In the genomic region with DNA sequence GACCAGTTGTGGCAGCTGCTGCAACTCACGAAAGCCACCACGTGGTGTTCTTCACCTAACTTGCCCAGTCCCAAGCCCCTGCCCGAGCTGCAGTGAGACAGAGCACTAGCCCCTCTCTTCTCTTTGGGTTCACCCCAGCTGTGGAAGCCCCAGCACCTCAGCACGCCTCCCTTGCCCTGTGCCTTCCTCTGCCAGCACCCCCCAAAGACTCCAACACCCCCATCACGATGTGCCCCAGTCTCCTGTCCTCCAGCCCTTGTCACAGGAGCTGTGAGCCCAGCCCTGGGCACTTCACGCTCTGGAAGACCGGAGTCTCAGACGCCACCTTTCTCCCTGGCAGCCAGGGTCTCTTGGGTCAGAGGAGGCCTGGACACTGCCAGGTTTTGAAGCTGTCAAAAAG, we compare ENCODE assay signal across 30 cellular contexts. TPM values are rescaled to one million over a fixed set of nuclear protein-coding genes. Genes with fewer than 3 reads are reported as not detected.
A peak's percentile ranks its signal among the peaks of the same experiment; 100 is the strongest.
DNase-seq lines count a peak whose midpoint lies in the region; ATAC-seq, FAIRE-seq and TF ChIP-seq lines count a peak whose summit lies in the region.
"Had no signal": no experiment of that assay in that cellular context is flagged by ENCODE, and none has a peak within 500 bp of the region (broad histone marks: within the 10 kb centered on the region; RNA-seq: fewer than 3 reads in every experiment).

No MANE protein-coding gene starts in this region.

- H3K27ac Mint-ChIP-seq in mesothelial cell of epicardium, result no peak overlapping the region
- H3K27ac Mint-ChIP-seq: CD14-positive monocyte; CD8-positive, alpha-beta memory T cell had no signal

- in situ Hi-C loops in GM13976 (cut with MboI; ENCODE audit: low sequenced_read_pairs, unreplicated experiment), result no loop called here

- WGBS in neuronal stem cell (ENCODE audit: extremely low coverage in 2 of 2, insufficient read length in 2 of 2, insufficient replicate concordance in 1 of 2), 2 donors, result no CpG with 5 or more reads among the region's 8 CpGs

- H3K4me1 ChIP-seq in kidney (ENCODE audit: control insufficient read depth in 1 of 2, insufficient read depth in 1 of 2, low read depth in 1 of 2, low read length in 2 of 2), result peaks cover 0 to 16% of the 10 kb centered on the region in 2 donors
- H3K4me1 ChIP-seq in neuronal stem cell (ENCODE audit: control insufficient read depth in 2 of 2, insufficient read depth in 1 of 2, low read depth in 1 of 2, low read length in 2 of 2), result peaks cover 0 to 4% of the 10 kb centered on the region in 2 donors
- H3K4me1 ChIP-seq: BE2C had no signal

- H3K27me3 ChIP-seq in neuronal stem cell (ENCODE audit: control insufficient read depth in 3 of 3, insufficient read depth in 3 of 3, low read depth in 1 of 3, low read length in 3 of 3), result no peaks in the 10 kb centered on the region
- H3K27me3 ChIP-seq: BE2C, BLaER1 had no signal

- H3K18ac ChIP-seq in neuronal stem cell (ENCODE audit: low read length), result no peak overlapping the region

- H3K36me3 ChIP-seq in kidney (ENCODE audit: control insufficient read depth in 1 of 2, insufficient read depth in 2 of 2, low read length in 2 of 2), result no peaks in the 10 kb centered on the region
- H3K36me3 ChIP-seq in neuronal stem cell (replicated peaks in 1 of 2; ENCODE audit: control insufficient read depth in 2 of 2, insufficient read depth in 2 of 2, low read length in 2 of 2), result no peaks in the 10 kb centered on the region
- H3K36me3 ChIP-seq: BE2C had no signal

- peak overlapping the region; percentile 14 for H3K14ac ChIP-seq in neuronal stem cell (ENCODE audit: low read length)

- peaks cover 36% of the 10 kb centered on the region for H3K9me3 Mint-ChIP-seq in mesothelial cell of epicardium

- peaks cover 3% of the 10 kb centered on the region for H3K4me1 Mint-ChIP-seq in mesothelial cell of epicardium

- H2BK15ac ChIP-seq in neuronal stem cell (ENCODE audit: low read length), result peak overlapping the region; percentile 54

- no peak overlapping the region for H4K8ac ChIP-seq in neuronal stem cell (ENCODE audit: low read depth, low read length)

- no peak overlapping the region for H3K4me3 ChIP-seq in kidney (ENCODE audit: low read length in 2 of 2)
- no peak overlapping the region for H3K4me3 ChIP-seq in neuronal stem cell (ENCODE audit: low read length in 2 of 2)
- H3K4me3 ChIP-seq: BLaER1 had no signal

- no peak overlapping the region for H2BK12ac ChIP-seq in neuronal stem cell (ENCODE audit: low read length)

- POLR2A ChIA-PET in RWPE1 (lab: Yijun Ruan, JAX; ENCODE audit: low non-redundant PET), result no interaction called here

- CTCF ChIA-PET in RWPE1 (lab: Yijun Ruan, JAX), result interaction anchor here (0.5 kb wide), 1 partner anchor 143 kb away, joined by 4 read pairs; no protein-coding TSS in a partner anchor

- no peak overlapping the region for H4K91ac ChIP-seq in neuronal stem cell (ENCODE audit: low read depth, low read length, poor library complexity)

- no peak overlapping the region for H2BK120ac ChIP-seq in neuronal stem cell (ENCODE audit: low read depth, low read length)

- no peaks in the 10 kb centered on the region for H3K27me3 Mint-ChIP-seq in mesothelial cell of epicardium (ENCODE audit: low read depth)

- H3K79me1 ChIP-seq in neuronal stem cell (ENCODE audit: low read depth, low read length), result peaks cover 5% of the 10 kb centered on the region

- intact Hi-C loops in kidney (cut with DNase I), result no loop called here

- peaks cover 0 to 9% of the 10 kb centered on the region in 2 donors for H3K9me3 ChIP-seq in kidney (ENCODE audit: control insufficient read depth in 1 of 2, low read length in 2 of 2)
- H3K9me3 ChIP-seq in neuronal stem cell (replicated peaks in 1 of 2; ENCODE audit: control insufficient read depth in 2 of 2, insufficient read depth in 1 of 2, low read depth in 1 of 2, low read length in 2 of 2), result peaks cover 29 to 73% of the 10 kb centered on the region in 2 donors

- no peak overlapping the region for H2BK5ac ChIP-seq in neuronal stem cell (ENCODE audit: low read length)

- TF ChIP-seq CTCF in GM13976 (IDR thresholded peaks at IDR 0.05; ENCODE audit: borderline replicate concordance, control extremely low read depth, extremely low read depth, insufficient read depth, missing control alignments) (no peak), kidney (IDR thresholded peaks at IDR 0.05; ENCODE audit: borderline replicate concordance, extremely low read depth, insufficient read depth) (no peak), mesothelial cell of epicardium (IDR thresholded peaks at IDR 0.05; ENCODE audit: unreplicated experiment) (no peak), RWPE1 (conservative IDR thresholded peaks at IDR 0.05; ENCODE audit: low read depth) (no peak)

- peak; percentile 12 for DNase-seq in GM13976 (ENCODE audit: low spot score)
- peak; percentile 39 for DNase-seq in kidney
- no peak for DNase-seq in neuronal stem cell (ENCODE audit: low spot score)
- no peak for DNase-seq in substantia nigra (lab: John Stamatoyannopoulos, UW)
- DNase-seq in mesothelial cell of epicardium (ENCODE audit: low spot score in 2 of 2, unreplicated experiment in 2 of 2), result no peak
- DNase-seq in RWPE1 (ENCODE audit: low spot score), result no peak
- DNase-seq: 8988T; ACHN; BE2C; C1 segment of cervical spinal cord; CD4-positive, alpha-beta memory T cell; CD4-positive, CD25-positive, alpha-beta regulatory T cell; CD8-positive, alpha-beta memory T cell; COR-L47; DMS 273 treated with DMSO at 0.1 percent for 48 hours; DMS153; DMS53; DMS79; DND-41; EL; GDM1 had no signal

- H3K4me3 Mint-ChIP-seq in mesothelial cell of epicardium, result no peak overlapping the region
- H3K4me3 Mint-ChIP-seq: CD14-positive monocyte had no signal

- no peak for ATAC-seq in HG02610 (IDR thresholded peaks at IDR 0.05; ENCODE audit: unreplicated experiment)

- no peak overlapping the region for H3K27ac ChIP-seq in kidney (ENCODE audit: low read depth in 2 of 2, low read length in 2 of 2)
- H3K27ac ChIP-seq in neuronal stem cell (replicated peaks; ENCODE audit: low read length), result no peak overlapping the region
- no peak overlapping the region for H3K27ac ChIP-seq in substantia nigra (ENCODE audit: low read depth, low read length, poor library complexity, severe bottlenecking)
- no peak overlapping the region for H3K27ac ChIP-seq in RWPE1
- H3K27ac ChIP-seq: BLaER1 had no signal

- peak overlapping the region; percentile 79 for H2AK5ac ChIP-seq in neuronal stem cell (ENCODE audit: low read depth, low read length)

- no peak overlapping the region for H3K4ac ChIP-seq in neuronal stem cell (ENCODE audit: low read length)

- H2AFZ ChIP-seq in neuronal stem cell (ENCODE audit: low read length), result no peak overlapping the region

- peaks cover 25% of the 10 kb centered on the region for H3K36me3 Mint-ChIP-seq in mesothelial cell of epicardium

- H3K23ac ChIP-seq in neuronal stem cell (ENCODE audit: low read depth, low read length, poor library complexity), result no peak overlapping the region

- no peak overlapping the region for H3K9ac ChIP-seq in kidney (ENCODE audit: low read length in 2 of 2)
- no peak overlapping the region for H3K9ac ChIP-seq in neuronal stem cell (ENCODE audit: low read depth, low read length, poor library complexity)
- H3K9ac ChIP-seq: BLaER1 had no signal

- FAIRE-seq in kidney (lab: Jason Lieb, UNC), result no peak
- FAIRE-seq: A204.1, GM12891, GM18507 had no signal

- H3K4me2 ChIP-seq in neuronal stem cell (ENCODE audit: insufficient read depth, low read length, poor library complexity, severe bottlenecking), result no peak overlapping the region
- H3K4me2 ChIP-seq: BLaER1 had no signal

RNA-seq across cellular contexts. Expression of gene ZNF135, which starts 2.2 kb away (rescaled TPM):
- 9.7 TPM for total RNA-seq in kidney
- 5.6 TPM for polyA plus RNA-seq in kidney (ENCODE audit: insufficient read depth, low read depth, low replicate concordance)
- polyA plus RNA-seq in neuronal stem cell (2013, experiment 1 of 2), result 4.0 TPM
- polyA plus RNA-seq in neuronal stem cell (2013, experiment 2 of 2), result 4.1 TPM
- total RNA-seq in mesothelial cell of epicardium, result 11.6 to 12.5 TPM (median 12.3 TPM) in 3 replicates
- total RNA-seq: G401 had no signal

RNA-seq across cellular contexts. Expression of gene ZSCAN1, which starts 23.0 kb away (rescaled TPM):
- total RNA-seq in kidney (0.98 TPM), mesothelial cell of epicardium (1.7 to 3.5 TPM (median 2.9 TPM) in 3 replicates)
- polyA plus RNA-seq in kidney (ENCODE audit: insufficient read depth, low read depth, low replicate concordance), result 2.8 TPM
- polyA plus RNA-seq in neuronal stem cell (2013, experiment 1 of 2), result 13.3 TPM
- 13.9 TPM for polyA plus RNA-seq in neuronal stem cell (2013, experiment 2 of 2)
- total RNA-seq: CD4-positive, alpha-beta memory T cell; CD4-positive, CD25-positive, alpha-beta regulatory T cell; CD8-positive, alpha-beta memory T cell; Daoy; G401 had no signal
- polyA plus RNA-seq: AG04450; CD14-positive monocyte; CD4-positive, alpha-beta memory T cell; CD4-positive, CD25-positive, alpha-beta regulatory T cell; CD8-positive, alpha-beta memory T cell had no signal

RNA-seq across cellular contexts. Expression of gene ZSCAN18, which starts 41.2 kb away (rescaled TPM):
- total RNA-seq in kidney, result 103 TPM
- 73.2 TPM for polyA plus RNA-seq in kidney (ENCODE audit: insufficient read depth, low read depth, low replicate concordance)
- 86.6 TPM for polyA plus RNA-seq in neuronal stem cell (2013, experiment 1 of 2)
- 88.6 TPM for polyA plus RNA-seq in neuronal stem cell (2013, experiment 2 of 2)
- total RNA-seq in mesothelial cell of epicardium, result 85.9 to 91.9 TPM (median 91.0 TPM) in 3 replicates

RNA-seq across cellular contexts. Expression of gene ZNF606, which starts 54.2 kb away (rescaled TPM):
- 23.0 TPM for total RNA-seq in kidney
- polyA plus RNA-seq in kidney (ENCODE audit: insufficient read depth, low read depth, low replicate concordance), result 7.2 TPM
- 24.8 TPM for polyA plus RNA-seq in neuronal stem cell (2013, experiment 1 of 2)
- 24.2 TPM for polyA plus RNA-seq in neuronal stem cell (2013, experiment 2 of 2)
- 41.8 to 46.2 TPM (median 45.4 TPM) in 3 replicates for total RNA-seq in mesothelial cell of epicardium

Comparison
In these comparisons a context has a peak if more than half of its experiments do, and no peak if none do; other contexts are left out.
1. DNase-seq: peak in GM13976 (single experiment) and kidney (single experiment); none in neuronal stem cell (single experiment), substantia nigra (0 of 49), mesothelial cell of epicardium (0 of 2) and RWPE1 (single experiment).